ENCODE assay signal across 10 cellular contexts in the genomic region with DNA sequence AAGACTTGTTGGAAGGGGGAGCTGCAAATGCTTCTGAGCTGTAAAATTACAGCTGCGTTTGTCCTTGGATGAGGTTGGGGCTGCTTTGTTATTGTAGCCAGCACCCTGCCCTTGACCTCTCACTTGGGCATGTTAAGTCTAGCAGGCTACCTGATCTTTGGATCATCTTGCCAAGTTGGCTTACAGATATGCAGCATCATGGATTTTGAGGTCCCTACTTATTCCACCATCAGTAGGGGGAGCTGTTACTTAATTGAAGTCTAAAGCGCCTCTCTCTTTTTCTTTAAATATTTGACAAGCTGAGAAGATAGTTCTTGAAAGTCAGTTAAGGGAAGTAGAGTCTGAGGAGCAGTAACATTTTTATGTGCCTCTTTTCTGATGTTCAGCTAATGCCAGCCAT.
DNase-seq lines count a peak whose midpoint lies in the region; ATAC-seq, FAIRE-seq and TF ChIP-seq lines count a peak whose summit lies in the region.
"Had no signal": no experiment of that assay in that cellular context is flagged by ENCODE, and none has a peak within 500 bp of the region (broad histone marks: within the 10 kb centered on the region; RNA-seq: fewer than 3 reads in every experiment).

No MANE protein-coding gene starts in this region.

- H3K9me1 ChIP-seq in endothelial cell of umbilical vein (replicated peaks; ENCODE audit: control insufficient read depth, extremely low read depth, insufficient read depth, low read length) = no peaks in the 10 kb centered on the region

- H3K4me1 ChIP-seq in endothelial cell of umbilical vein (ENCODE audit: control insufficient read depth, extremely low read depth, insufficient read depth, low read length) (peaks cover 9% of the 10 kb centered on the region), left lung (no peaks in the 10 kb centered on the region)

- CTCF ChIA-PET in endothelial cell of umbilical vein (lab: Charles Lee) = interaction anchor here (0.7 to 8.2 kb wide), 40 partner anchors 11 to 1869 kb away, joined by 3 to 160 read pairs (median 4); partner anchors contain the start of gene NR2F2

- DNase-seq in NCI-H1417 (lab: John Stamatoyannopoulos, UW) (peak in 2 of 3 experiments; percentile 8 to 31), NCI-H1417 treated with DMSO at 0.1 percent for 48 hours (lab: John Stamatoyannopoulos, UW) (no peak), NOMO-1 treated with DMSO at 0.1 percent for 48 hours (lab: John Stamatoyannopoulos, UW; ENCODE audit: unreplicated experiment) (peak; percentile 29), endothelial cell of umbilical vein (ENCODE audit: low read depth, low spot score) (peak; percentile 46), renal cortical epithelial cell (ENCODE audit: low read depth) (peak; percentile 33), NCI-H1694 (lab: John Stamatoyannopoulos, UW) (no peak), activated gamma-delta T cell treated with Interleukin-2 at 50 U/mL for 16 hours (no peak), left lung (no peak)
- DNase-seq: SK-N-SH had no signal

- dilution Hi-C loops in endothelial cell of umbilical vein (cut with MboI; ENCODE audit: extremely low pct_ligation_motif_present, low sequenced_read_pairs) = no loop called here

- H3K9ac ChIP-seq in endothelial cell of umbilical vein (replicated peaks; ENCODE audit: extremely low read depth, insufficient read depth, low read length) = no peak overlapping the region
- H3K9ac ChIP-seq: BLaER1 treated with 17β-estradiol and CSF1 and Interleukin-3, amounts not matched to agents 10 nM and 100 nM; SK-N-SH had no signal

- BruUV-seq in endothelial cell of umbilical vein (replicated peaks; lab: Mats Ljungman, UMichigan) = no TSS peak

- POLR2A ChIA-PET in endothelial cell of umbilical vein (lab: Charles Lee) = interaction anchor here (1.6 to 2.4 kb wide), 3 partner anchors 179 to 1303 kb away, joined by 4 to 7 read pairs (median 7); no protein-coding TSS in a partner anchor

- no peak for TF ChIP-seq POLR2A in endothelial cell of umbilical vein (IDR thresholded peaks at IDR 0.05; ENCODE audit: low read depth, low read length)

- H3K9me3 ChIP-seq in endothelial cell of umbilical vein (replicated peaks; ENCODE audit: control insufficient read depth, insufficient read depth, low read length) = no peaks in the 10 kb centered on the region
- H3K9me3 ChIP-seq in left lung = no peaks in the 10 kb centered on the region

- H3K27ac ChIP-seq in endothelial cell of umbilical vein (ENCODE audit: insufficient read depth, low read depth, low read length) = no peak overlapping the region
- no peak overlapping the region for H3K27ac ChIP-seq in left lung
- H3K27ac ChIP-seq: BLaER1 treated with 17β-estradiol and CSF1 and Interleukin-3, amounts not matched to agents 10 nM and 100 nM had no signal

- H3K27me3 ChIP-seq in endothelial cell of umbilical vein (ENCODE audit: control insufficient read depth in 2 of 2, insufficient read depth in 2 of 2, low read length in 2 of 2) (no peaks in the 10 kb centered on the region), left lung (no peaks in the 10 kb centered on the region)
- H3K27me3 ChIP-seq: BLaER1 treated with 17β-estradiol and CSF1 and Interleukin-3, amounts not matched to agents 10 nM and 100 nM had no signal

- intact Hi-C loops in endothelial cell of umbilical vein (cut with micrococcal nuclease) (loop anchor here (1.0 to 10.0 kb wide), 4 partner anchors 152 to 660 kb away; no protein-coding TSS in a partner anchor), left lung (cut with DNase I) (no loop called here)

- no peak for ATAC-seq in left lung

- no peak overlapping the region for H3K4me2 ChIP-seq in endothelial cell of umbilical vein (ENCODE audit: insufficient read depth, low read length)
- H3K4me2 ChIP-seq: BLaER1 treated with 17β-estradiol and CSF1 and Interleukin-3, amounts not matched to agents 10 nM and 100 nM; SK-N-SH had no signal

- no peaks in the 10 kb centered on the region for H3K79me2 ChIP-seq in endothelial cell of umbilical vein (ENCODE audit: control insufficient read depth, insufficient read depth, low read length)

- H3K36me3 ChIP-seq in endothelial cell of umbilical vein (ENCODE audit: control insufficient read depth in 2 of 2, extremely low read depth in 1 of 2, insufficient read depth in 2 of 2, low read length in 2 of 2) (no peaks in the 10 kb centered on the region), left lung (no peaks in the 10 kb centered on the region)
- H3K36me3 ChIP-seq: BLaER1 treated with 17β-estradiol and CSF1 and Interleukin-3, amounts not matched to agents 10 nM and 100 nM had no signal

- TF ChIP-seq CTCF in endothelial cell of umbilical vein (IDR thresholded peaks at IDR 0.05; ENCODE audit: extremely low read depth in 1 of 2, insufficient read depth in 1 of 2, low read depth in 1 of 2, low read length in 2 of 2) (peak; percentile 19 to 40), left lung (IDR thresholded peaks at IDR 0.05) (peak in 1 of 2 donors; percentile 29)

- H2AFZ ChIP-seq in endothelial cell of umbilical vein (ENCODE audit: low read depth, low read length) = no peak overlapping the region

- FAIRE-seq in endothelial cell of umbilical vein (lab: Jason Lieb, UNC) = no peak

- no peak overlapping the region for H3K4me3 ChIP-seq in endothelial cell of umbilical vein (replicated peaks in 1 of 3; ENCODE audit: insufficient read depth in 1 of 3, low read depth in 1 of 3, low read length in 3 of 3)
- no peak overlapping the region for H3K4me3 ChIP-seq in left lung
- H3K4me3 ChIP-seq: BLaER1 treated with 17β-estradiol and CSF1 and Interleukin-3, amounts not matched to agents 10 nM and 100 nM had no signal

- H4K20me1 ChIP-seq in endothelial cell of umbilical vein (replicated peaks; ENCODE audit: control insufficient read depth, extremely low read depth, insufficient read depth, low read length) = no peaks in the 10 kb centered on the region
- H4K20me1 ChIP-seq: BLaER1 treated with 17β-estradiol and CSF1 and Interleukin-3, amounts not matched to agents 10 nM and 100 nM had no signal

TF ChIP-seq in endothelial cell of umbilical vein, 7 proteins besides CTCF, POLR2A, EP300 and RAD21:
- TF ChIP-seq JUN (IDR thresholded peaks at IDR 0.05; ENCODE audit: borderline replicate concordance, insufficient read depth, insufficient read length, low read depth) = no peak
- TF ChIP-seq EZH2 (IDR thresholded peaks at IDR 0.05; ENCODE audit: borderline replicate concordance, low read depth, low read length, severe bottlenecking) = no peak
- no peak for TF ChIP-seq MAX (IDR thresholded peaks at IDR 0.05; ENCODE audit: insufficient read depth, insufficient read length)

Comparison
In these comparisons a context has a peak if more than half of its experiments do, and no peak if none do; other contexts are left out.
1. DNase-seq: peak in NCI-H1417 (2 of 3), NOMO-1 treated with DMSO at 0.1 percent for 48 hours (single experiment), endothelial cell of umbilical vein (single experiment) and renal cortical epithelial cell (single experiment); none in NCI-H1417 treated with DMSO at 0.1 percent for 48 hours (single experiment), NCI-H1694 (single experiment), activated gamma-delta T cell treated with Interleukin-2 at 50 U/mL for 16 hours (single experiment) and left lung (0 of 2).